9 cellular contexts compared by ENCODE assay signal in genomic region chr18:31819106-31819924, GRCh38. TPM values are rescaled to one million over a fixed set of nuclear protein-coding genes. Genes with fewer than 3 reads are reported as not detected.
DNase-seq lines count a peak whose midpoint lies in the region; ATAC-seq and TF ChIP-seq lines count a peak whose summit lies in the region.
"Had no signal": no experiment of that assay in that cellular context is flagged by ENCODE, and none has a peak within 500 bp of the region (broad histone marks: within the 10 kb centered on the region; RNA-seq: fewer than 3 reads in every experiment).

No MANE protein-coding gene starts in this region.

- TF ChIP-seq CTCF in thoracic aorta (IDR thresholded peaks at IDR 0.05), result peak; percentile 53

- H3K9me3 ChIP-seq in thoracic aorta, result no peaks in the 10 kb centered on the region
- H3K9me3 ChIP-seq: SJSA1 had no signal

- DNase-seq in AML-193 (lab: John Stamatoyannopoulos, UW), result peak; percentile 73 to 84
- DNase-seq in NCI-H226, result peak; percentile 3
- peak; percentile 24 for DNase-seq in amniotic stem cell (lab: John Stamatoyannopoulos, UW)
- peak; percentile 31 for DNase-seq in iPS-NIHi11 (ENCODE audit: low spot score)
- no peak for DNase-seq in thoracic aorta (ENCODE audit: low spot score)
- no peak for DNase-seq in cortex of kidney (lab: John Stamatoyannopoulos, UW)

- H3K4me3 ChIP-seq in thoracic aorta, result no peak overlapping the region
- H3K4me3 ChIP-seq: SJSA1 had no signal

- no peaks in the 10 kb centered on the region for H3K27me3 ChIP-seq in thoracic aorta (replicated peaks; ENCODE audit: insufficient read depth)
- H3K27me3 ChIP-seq: SJSA1 had no signal

- H3K4me1 ChIP-seq in thoracic aorta (ENCODE audit: control insufficient read depth in 1 of 2, low read depth in 2 of 2), result no peaks in the 10 kb centered on the region
- H3K4me1 ChIP-seq: SJSA1 had no signal

- H3K27ac ChIP-seq in thoracic aorta, result no peak overlapping the region
- H3K27ac ChIP-seq: SJSA1 had no signal

- ATAC-seq in GM18498 (IDR thresholded peaks at IDR 0.05; ENCODE audit: unreplicated experiment) (peak; percentile 73), HG03066 (IDR thresholded peaks at IDR 0.05; ENCODE audit: low read depth, unreplicated experiment) (peak; percentile 81), thoracic aorta (ENCODE audit: insufficient number of reproducible peaks, low FRiP score, low read depth) (no peak)

- no peaks in the 10 kb centered on the region for H3K36me3 ChIP-seq in thoracic aorta
- H3K36me3 ChIP-seq: SJSA1 had no signal

RNA-seq across cellular contexts. Expression of gene SLC25A52, which starts 58.6 kb away (rescaled TPM):
- total RNA-seq in thoracic aorta, result not detected
- total RNA-seq: SJSA1 had no signal

Comparison
In these comparisons a context has a peak if more than half of its experiments do, and no peak if none do; other contexts are left out.
1. DNase-seq: peak in AML-193 (2 of 2), NCI-H226 (single experiment), amniotic stem cell (single experiment) and iPS-NIHi11 (single experiment); none in thoracic aorta (single experiment) and cortex of kidney (single experiment).